ENCODE assay signal across 15 cellular contexts in genomic region chr2:130157354-130157753, GRCh38. TPM values are rescaled to one million over a fixed set of nuclear protein-coding genes. Genes with fewer than 3 reads are reported as not detected.
DNase-seq lines count a peak whose midpoint lies in the region; ATAC-seq, FAIRE-seq and TF ChIP-seq lines count a peak whose summit lies in the region.
"Not testable (repeated sequence)": the region's sequence is repeated elsewhere in the genome, so short reads cannot be mapped to it uniquely, and the experiment has no call there.
"Had no signal": no experiment of that assay in that cellular context is flagged by ENCODE, and none has a peak within 500 bp of the region (broad histone marks: within the 10 kb centered on the region; RNA-seq: fewer than 3 reads in every experiment).

No MANE protein-coding gene starts in this region.

- POLR2A ChIA-PET in activated CD8-positive, alpha-beta T cell treated with anti-CD3 and anti-CD28 coated beads for 36 hours (lab: Charles Lee) = interaction anchor here (2.1 kb wide), 1 partner anchor 13 kb away, joined by 7 read pairs; no protein-coding TSS in a partner anchor
- POLR2A ChIA-PET in HepG2 (lab: Yijun Ruan, JAX) = not testable (repeated sequence)

- H3K27me3 ChIP-seq in BLaER1 treated with 17β-estradiol and CSF1 and Interleukin-3, amounts not matched to agents 10 nM and 100 nM; HepG2 (ENCODE audit: control insufficient read depth in 1 of 2, insufficient read depth in 2 of 2, low read length in 2 of 2): not testable (repeated sequence)

- H3K36me3 Mint-ChIP-seq in activated CD8-positive, alpha-beta T cell treated with anti-CD3 and anti-CD28 coated beads for 36 hours (ENCODE audit: low read depth) = peaks cover 18% of the 10 kb centered on the region

- H3K4me3 Mint-ChIP-seq in activated CD8-positive, alpha-beta T cell treated with anti-CD3 and anti-CD28 coated beads for 36 hours = not testable (repeated sequence)

- TF ChIP-seq POLR2A in HepG2 (IDR thresholded peaks at IDR 0.05; ENCODE audit: insufficient read depth in 1 of 2, low read depth in 2 of 2, low read length in 2 of 2) = not testable (repeated sequence)

- not testable (repeated sequence) for H3K9me3 Mint-ChIP-seq in activated CD8-positive, alpha-beta T cell treated with anti-CD3 and anti-CD28 coated beads for 36 hours

- intact Hi-C loops in activated CD8-positive, alpha-beta T cell treated with anti-CD3 and anti-CD28 coated beads for 36 hours (cut with micrococcal nuclease) = not testable (repeated sequence)
- intact Hi-C loops in HepG2 (cut with micrococcal nuclease; ENCODE audit: unreplicated experiment) = loop anchor here (5.0 kb wide), 1 partner anchor 220 kb away; no protein-coding TSS in a partner anchor

- H3K36me3 ChIP-seq in BLaER1 treated with 17β-estradiol and CSF1 and Interleukin-3, amounts not matched to agents 10 nM and 100 nM = peaks cover 27 to 74% (median 47%) of the 10 kb centered on the region in 11 experiments
- peaks cover 15 to 44% of the 10 kb centered on the region in 2 experiments; a peak in 4 of 5 replicates for H3K36me3 ChIP-seq in HepG2 (replicated peaks in 1 of 2; ENCODE audit: control insufficient read depth in 1 of 2, insufficient read depth in 2 of 2, low read length in 2 of 2)

- H3K9ac ChIP-seq in BLaER1 treated with 17β-estradiol and CSF1 and Interleukin-3, amounts not matched to agents 10 nM and 100 nM = peak overlapping the region in 10 of 11 experiments; percentile 43 to 79 (median 62); a peak in 19 of 22 replicates
- not testable (repeated sequence) for H3K9ac ChIP-seq in HepG2 (ENCODE audit: insufficient read depth, low read depth, low read length)

- not testable (repeated sequence) for TF ChIP-seq RAD21 in HepG2 (CRISPR knock-in tag; IDR thresholded peaks at IDR 0.05)

- CTCF ChIA-PET in activated CD8-positive, alpha-beta T cell treated with anti-CD3 and anti-CD28 coated beads for 36 hours (lab: Charles Lee) = not testable (repeated sequence)
- CTCF ChIA-PET in HepG2 (lab: Yijun Ruan, JAX; ENCODE audit: low intra/inter-chr PET ratio, low total read pairs) = interaction anchor here (2.5 kb wide), 1 partner anchor 175 kb away, joined by 14 read pairs; no protein-coding TSS in a partner anchor

- H3K9me3 ChIP-seq in BLaER1 treated with 17β-estradiol and CSF1 and Interleukin-3, amounts not matched to agents 10 nM and 100 nM (replicated peaks in 1 of 11); HepG2 (ENCODE audit: low read length): not testable (repeated sequence)

- H2AFZ ChIP-seq in HepG2 (ENCODE audit: low read length) = not testable (repeated sequence)

- H3K4me2 ChIP-seq in BLaER1 treated with 17β-estradiol and CSF1 and Interleukin-3, amounts not matched to agents 10 nM and 100 nM = peak overlapping the region; percentile 67 to 92 (median 86)
- not testable (repeated sequence) for H3K4me2 ChIP-seq in HepG2 (ENCODE audit: low read depth, low read length)

- H3K27ac Mint-ChIP-seq in activated CD8-positive, alpha-beta T cell treated with anti-CD3 and anti-CD28 coated beads for 36 hours = not testable (repeated sequence)

- H3K79me2 ChIP-seq in HepG2 (ENCODE audit: insufficient read depth, low read length) = not testable (repeated sequence)

- BruUV-seq in HepG2 (replicated peaks; lab: Mats Ljungman, UMichigan) = not testable (repeated sequence)

- peaks cover 35 to 60% (median 50%) of the 10 kb centered on the region in 10 experiments for H3K4me1 ChIP-seq in BLaER1 treated with 17β-estradiol and CSF1 and Interleukin-3, amounts not matched to agents 10 nM and 100 nM
- H3K4me1 ChIP-seq in HepG2 (ENCODE audit: insufficient read depth, low read length) = not testable (repeated sequence)

- not testable (repeated sequence) for TF ChIP-seq CTCF in activated CD8-positive, alpha-beta T cell treated with anti-CD3 and anti-CD28 coated beads for 36 hours (IDR thresholded peaks at IDR 0.05); HepG2 (CRISPR knock-in tag; IDR thresholded peaks at IDR 0.05)

- in situ Hi-C loops in HepG2 (cut with HindIII; ENCODE audit: extremely low pct_ligation_motif_present, low pct_unique_long_range_greater_than_20kb) = loop anchor here (10.0 kb wide), 1 partner anchor 177 kb away; no protein-coding TSS in a partner anchor

- not testable (repeated sequence) for H3K27me3 Mint-ChIP-seq in activated CD8-positive, alpha-beta T cell treated with anti-CD3 and anti-CD28 coated beads for 36 hours

- peaks cover 0 to 62% (median 31%) of the 10 kb centered on the region in 11 experiments; a peak in 18 of 22 replicates for H4K20me1 ChIP-seq in BLaER1 treated with 17β-estradiol and CSF1 and Interleukin-3, amounts not matched to agents 10 nM and 100 nM
- H4K20me1 ChIP-seq in HepG2 (ENCODE audit: insufficient read depth, low read length) = not testable (repeated sequence)

- FAIRE-seq in HepG2 (lab: Jason Lieb, UNC) = not testable (repeated sequence)

- H3K27ac ChIP-seq in BLaER1 treated with 17β-estradiol and CSF1 and Interleukin-3, amounts not matched to agents 10 nM and 100 nM = peak overlapping the region in 10 of 11 experiments; percentile 54 to 90 (median 80); a peak in 20 of 22 replicates
- H3K27ac ChIP-seq in HepG2 (ENCODE audit: extremely low read length, insufficient read depth, low read length) = not testable (repeated sequence)

- peak overlapping the region in 4 of 10 experiments; percentile 11 to 28 (median 20); a peak in 3 of 20 replicates for H3K4me3 ChIP-seq in BLaER1 treated with 17β-estradiol and CSF1 and Interleukin-3, amounts not matched to agents 10 nM and 100 nM
- H3K4me3 ChIP-seq in HepG2 (replicated peaks in 1 of 3; ENCODE audit: insufficient read depth in 1 of 3, low read depth in 2 of 3, low read length in 3 of 3) = not testable (repeated sequence)

- H3K4me1 Mint-ChIP-seq in activated CD8-positive, alpha-beta T cell treated with anti-CD3 and anti-CD28 coated beads for 36 hours (ENCODE audit: low read depth) = peaks cover 13% of the 10 kb centered on the region

- DNase-seq in NAMALWA (ENCODE audit: low spot score) = peak; percentile 71
- DNase-seq in activated CD8-positive, alpha-beta T cell treated with anti-CD3 and anti-CD28 coated beads for 36 hours; HepG2 (ENCODE audit: low spot score): not testable (repeated sequence)

- not testable (repeated sequence) for TF ChIP-seq EP300 in HepG2 (IDR thresholded peaks at IDR 0.05; ENCODE audit: low read depth in 2 of 2, low read length in 2 of 2); HepG2 (CRISPR knock-in tag; IDR thresholded peaks at IDR 0.05; ENCODE audit: borderline replicate concordance)

- WGBS in HepG2 (ENCODE audit: low lambda C conversion rate) = 96% methylated on average over 9 of the region's 12 CpGs

- peak; percentile 44 for ATAC-seq in GM18867 (IDR thresholded peaks at IDR 0.05; ENCODE audit: unreplicated experiment)
- ATAC-seq in GM21390 (IDR thresholded peaks at IDR 0.05; ENCODE audit: unreplicated experiment) = peak; percentile 36
- peak; percentile 34 for ATAC-seq in HG02763 (IDR thresholded peaks at IDR 0.05; ENCODE audit: unreplicated experiment)
- ATAC-seq in HG03175 (IDR thresholded peaks at IDR 0.05; ENCODE audit: unreplicated experiment) = peak; percentile 49
- ATAC-seq in activated CD8-positive, alpha-beta T cell treated with anti-CD3 and anti-CD28 coated beads for 36 hours = peak; percentile 18
- not testable (repeated sequence) for ATAC-seq in HepG2

RNA-seq across cellular contexts. Expression of gene CCDC74B, which starts 12.4 kb away (rescaled TPM):
- 1 to 10 TPM; 3.0 to 3.5 TPM for total RNA-seq in activated CD8-positive, alpha-beta T cell treated with anti-CD3 and anti-CD28 coated beads for 36 hours
- total RNA-seq in HepG2 (2016; rRNA removed; fragmentation: Illumina TruSeq; extraction: Trizol) = 0.11 TPM in 1 of 2 replicates, not detected in the other
- 0.26 TPM in 1 of 2 replicates, not detected in the other for total RNA-seq in HepG2 (2016; cell fraction: cytosol; rRNA removed; fragmentation: Illumina TruSeq; extraction: Trizol; ENCODE audit: low read depth)
- 0.15 and 0.24 TPM in 2 replicates for total RNA-seq in HepG2 (2016; cell fraction: insoluble cytoplasmic fraction; rRNA removed; fragmentation: Illumina TruSeq; extraction: Trizol)
- total RNA-seq in HepG2 (2016; cell fraction: membrane; rRNA removed; fragmentation: Illumina TruSeq; extraction: Trizol) = 0.55 TPM in 1 of 2 replicates, not detected in the other
- 0.28 and 0.37 TPM in 2 replicates for total RNA-seq in HepG2 (2016; cell fraction: nucleus; rRNA removed; fragmentation: Illumina TruSeq; extraction: Trizol)
- 0.07 and 0.12 TPM in 2 replicates for polyA plus RNA-seq in HepG2 (2011; rRNA removed)
- polyA plus RNA-seq in HepG2 (2011; cell fraction: cytosol; rRNA removed) = 0.04 and 0.21 TPM in 2 replicates
- polyA plus RNA-seq in HepG2 (2011; cell fraction: nucleus; rRNA removed) = 1.0 and 1.3 TPM in 2 replicates
- polyA plus RNA-seq in HepG2 (2012) = 0.04 and 0.16 TPM in 2 replicates
- 0.26 and 0.28 TPM in 2 replicates for polyA plus RNA-seq in HepG2 (2016; cell fraction: cytosol; fragmentation: Illumina TruSeq; extraction: Trizol; ENCODE audit: low read depth)
- polyA plus RNA-seq in HepG2 (2016; cell fraction: insoluble cytoplasmic fraction; fragmentation: Illumina TruSeq; extraction: Trizol; ENCODE audit: low read depth) = 0.35 TPM in 1 of 2 replicates, not detected in the other
- 0.21 and 0.37 TPM in 2 replicates for polyA plus RNA-seq in HepG2 (2016; cell fraction: membrane; fragmentation: Illumina TruSeq; extraction: Trizol; ENCODE audit: low read depth)
- polyA plus RNA-seq in HepG2 (2016; cell fraction: nucleus; fragmentation: Illumina TruSeq; extraction: Trizol; ENCODE audit: insufficient read depth, low read depth) = 0.75 and 0.81 TPM in 2 replicates
- polyA minus RNA-seq in HepG2 (2011; rRNA and poly(A)+ RNA removed; ENCODE audit: low replicate concordance) = 0.47 TPM in 1 of 2 replicates, not detected in the other
- not detected in 2 replicates for polyA minus RNA-seq in HepG2 (2011; cell fraction: cytosol; rRNA and poly(A)+ RNA removed)
- 0.50 and 0.90 TPM in 2 replicates for polyA minus RNA-seq in HepG2 (2011; cell fraction: nucleus; rRNA and poly(A)+ RNA removed)

RNA-seq across cellular contexts. Expression of gene SMPD4, which starts 24.0 kb away (rescaled TPM):
- total RNA-seq in activated CD8-positive, alpha-beta T cell treated with anti-CD3 and anti-CD28 coated beads for 36 hours = 10 to 100 TPM; 73.8 to 75.8 TPM
- total RNA-seq in HepG2 (2016; rRNA removed; fragmentation: Illumina TruSeq; extraction: Trizol) = 70.5 and 72.5 TPM in 2 replicates
- 16.2 and 16.4 TPM in 2 replicates for total RNA-seq in HepG2 (2016; cell fraction: cytosol; rRNA removed; fragmentation: Illumina TruSeq; extraction: Trizol; ENCODE audit: low read depth)
- total RNA-seq in HepG2 (2016; cell fraction: insoluble cytoplasmic fraction; rRNA removed; fragmentation: Illumina TruSeq; extraction: Trizol) = 63.3 and 71.6 TPM in 2 replicates
- total RNA-seq in HepG2 (2016; cell fraction: membrane; rRNA removed; fragmentation: Illumina TruSeq; extraction: Trizol) = 45.6 and 46.9 TPM in 2 replicates
- total RNA-seq in HepG2 (2016; cell fraction: nucleus; rRNA removed; fragmentation: Illumina TruSeq; extraction: Trizol) = 70.7 and 77.5 TPM in 2 replicates
- polyA plus RNA-seq in HepG2 (2011; rRNA removed) = 63.2 and 69.0 TPM in 2 replicates
- polyA plus RNA-seq in HepG2 (2011; cell fraction: cytosol; rRNA removed) = 27.2 and 39.1 TPM in 2 replicates
- polyA plus RNA-seq in HepG2 (2011; cell fraction: nucleus; rRNA removed) = 483 and 680 TPM in 2 replicates
- 53.0 and 69.5 TPM in 2 replicates for polyA plus RNA-seq in HepG2 (2012)
- polyA plus RNA-seq in HepG2 (2016; cell fraction: cytosol; fragmentation: Illumina TruSeq; extraction: Trizol; ENCODE audit: low read depth) = 12.9 and 14.8 TPM in 2 replicates
- 81.9 and 105 TPM in 2 replicates for polyA plus RNA-seq in HepG2 (2016; cell fraction: insoluble cytoplasmic fraction; fragmentation: Illumina TruSeq; extraction: Trizol; ENCODE audit: low read depth)
- 36.8 and 38.6 TPM in 2 replicates for polyA plus RNA-seq in HepG2 (2016; cell fraction: membrane; fragmentation: Illumina TruSeq; extraction: Trizol; ENCODE audit: low read depth)
- 229 and 236 TPM in 2 replicates for polyA plus RNA-seq in HepG2 (2016; cell fraction: nucleus; fragmentation: Illumina TruSeq; extraction: Trizol; ENCODE audit: insufficient read depth, low read depth)
- 39.1 and 125 TPM in 2 replicates for polyA minus RNA-seq in HepG2 (2011; rRNA and poly(A)+ RNA removed; ENCODE audit: low replicate concordance)
- polyA minus RNA-seq in HepG2 (2011; cell fraction: cytosol; rRNA and poly(A)+ RNA removed) = 39.4 and 44.1 TPM in 2 replicates
- polyA minus RNA-seq in HepG2 (2011; cell fraction: nucleus; rRNA and poly(A)+ RNA removed) = 82.9 and 90.9 TPM in 2 replicates

RNA-seq across cellular contexts. Expression of gene MZT2B, which starts 24.7 kb away (rescaled TPM):
- total RNA-seq in activated CD8-positive, alpha-beta T cell treated with anti-CD3 and anti-CD28 coated beads for 36 hours = 100 to 1,000 TPM; 390 to 402 TPM
- 308 and 410 TPM in 2 replicates for total RNA-seq in HepG2 (2016; rRNA removed; fragmentation: Illumina TruSeq; extraction: Trizol)
- total RNA-seq in HepG2 (2016; cell fraction: cytosol; rRNA removed; fragmentation: Illumina TruSeq; extraction: Trizol; ENCODE audit: low read depth) = 664 and 798 TPM in 2 replicates
- 352 and 417 TPM in 2 replicates for total RNA-seq in HepG2 (2016; cell fraction: insoluble cytoplasmic fraction; rRNA removed; fragmentation: Illumina TruSeq; extraction: Trizol)
- 641 and 838 TPM in 2 replicates for total RNA-seq in HepG2 (2016; cell fraction: membrane; rRNA removed; fragmentation: Illumina TruSeq; extraction: Trizol)
- 142 and 179 TPM in 2 replicates for total RNA-seq in HepG2 (2016; cell fraction: nucleus; rRNA removed; fragmentation: Illumina TruSeq; extraction: Trizol)
- polyA plus RNA-seq in HepG2 (2011; rRNA removed) = 244 and 253 TPM in 2 replicates
- 121 and 325 TPM in 2 replicates for polyA plus RNA-seq in HepG2 (2011; cell fraction: cytosol; rRNA removed)
- polyA plus RNA-seq in HepG2 (2011; cell fraction: nucleus; rRNA removed) = 97.5 and 107 TPM in 2 replicates
- 208 and 248 TPM in 2 replicates for polyA plus RNA-seq in HepG2 (2012)
- 676 and 762 TPM in 2 replicates for polyA plus RNA-seq in HepG2 (2016; cell fraction: cytosol; fragmentation: Illumina TruSeq; extraction: Trizol; ENCODE audit: low read depth)
- polyA plus RNA-seq in HepG2 (2016; cell fraction: insoluble cytoplasmic fraction; fragmentation: Illumina TruSeq; extraction: Trizol; ENCODE audit: low read depth) = 300 and 324 TPM in 2 replicates
- polyA plus RNA-seq in HepG2 (2016; cell fraction: membrane; fragmentation: Illumina TruSeq; extraction: Trizol; ENCODE audit: low read depth) = 541 and 609 TPM in 2 replicates
- polyA plus RNA-seq in HepG2 (2016; cell fraction: nucleus; fragmentation: Illumina TruSeq; extraction: Trizol; ENCODE audit: insufficient read depth, low read depth) = 261 and 270 TPM in 2 replicates
- 12.3 and 45.2 TPM in 2 replicates for polyA minus RNA-seq in HepG2 (2011; rRNA and poly(A)+ RNA removed; ENCODE audit: low replicate concordance)
- 53.2 and 58.8 TPM in 2 replicates for polyA minus RNA-seq in HepG2 (2011; cell fraction: cytosol; rRNA and poly(A)+ RNA removed)
- 20.9 and 25.2 TPM in 2 replicates for polyA minus RNA-seq in HepG2 (2011; cell fraction: nucleus; rRNA and poly(A)+ RNA removed)

RNA-seq across cellular contexts. Expression of gene POTEF, which starts 28.3 kb away (rescaled TPM):
- not detected for total RNA-seq in activated CD8-positive, alpha-beta T cell treated with anti-CD3 and anti-CD28 coated beads for 36 hours
- 1.9 and 6.0 TPM in 2 replicates for total RNA-seq in HepG2 (2016; rRNA removed; fragmentation: Illumina TruSeq; extraction: Trizol)
- total RNA-seq in HepG2 (2016; cell fraction: cytosol; rRNA removed; fragmentation: Illumina TruSeq; extraction: Trizol; ENCODE audit: low read depth) = 1.6 and 1.7 TPM in 2 replicates
- 2.0 and 5.7 TPM in 2 replicates for total RNA-seq in HepG2 (2016; cell fraction: insoluble cytoplasmic fraction; rRNA removed; fragmentation: Illumina TruSeq; extraction: Trizol)
- 2.2 and 2.6 TPM in 2 replicates for total RNA-seq in HepG2 (2016; cell fraction: membrane; rRNA removed; fragmentation: Illumina TruSeq; extraction: Trizol)
- total RNA-seq in HepG2 (2016; cell fraction: nucleus; rRNA removed; fragmentation: Illumina TruSeq; extraction: Trizol) = 18.5 and 22.6 TPM in 2 replicates
- polyA plus RNA-seq in HepG2 (2011; rRNA removed) = 1.2 and 1.7 TPM in 2 replicates
- polyA plus RNA-seq in HepG2 (2011; cell fraction: cytosol; rRNA removed) = 0.26 and 0.34 TPM in 2 replicates
- 16.9 and 20.4 TPM in 2 replicates for polyA plus RNA-seq in HepG2 (2011; cell fraction: nucleus; rRNA removed)
- polyA plus RNA-seq in HepG2 (2012) = 2.0 and 2.3 TPM in 2 replicates
- not detected in 2 replicates for polyA plus RNA-seq in HepG2 (2016; cell fraction: cytosol; fragmentation: Illumina TruSeq; extraction: Trizol; ENCODE audit: low read depth)
- 0.19 and 0.31 TPM in 2 replicates for polyA plus RNA-seq in HepG2 (2016; cell fraction: insoluble cytoplasmic fraction; fragmentation: Illumina TruSeq; extraction: Trizol; ENCODE audit: low read depth)
- polyA plus RNA-seq in HepG2 (2016; cell fraction: membrane; fragmentation: Illumina TruSeq; extraction: Trizol; ENCODE audit: low read depth) = not detected in 2 replicates
- polyA plus RNA-seq in HepG2 (2016; cell fraction: nucleus; fragmentation: Illumina TruSeq; extraction: Trizol; ENCODE audit: insufficient read depth, low read depth) = 6.1 and 6.5 TPM in 2 replicates
- polyA minus RNA-seq in HepG2 (2011; rRNA and poly(A)+ RNA removed; ENCODE audit: low replicate concordance) = 25.5 TPM in 1 of 2 replicates, not detected in the other
- 1.6 and 2.9 TPM in 2 replicates for polyA minus RNA-seq in HepG2 (2011; cell fraction: cytosol; rRNA and poly(A)+ RNA removed)
- polyA minus RNA-seq in HepG2 (2011; cell fraction: nucleus; rRNA and poly(A)+ RNA removed) = 57.8 and 73.4 TPM in 2 replicates
- total RNA-seq: activated naive CD4-positive, alpha-beta T cell treated with anti-CD3 and anti-CD28 coated beads, Interleukin-2, amount 50 U/mL, for 72 hours; CD8-positive, alpha-beta memory T cell; fibroblast of lung; Right ventricle myocardium superior had no signal
- polyA plus RNA-seq: fibroblast of lung had no signal

RNA-seq across cellular contexts. Expression of gene TUBA3E, which starts 40.9 kb away (rescaled TPM):
- not detected for total RNA-seq in activated CD8-positive, alpha-beta T cell treated with anti-CD3 and anti-CD28 coated beads for 36 hours
- total RNA-seq in HepG2 (2016; rRNA removed; fragmentation: Illumina TruSeq; extraction: Trizol) = not detected in 2 replicates
- total RNA-seq in HepG2 (2016; cell fraction: cytosol; rRNA removed; fragmentation: Illumina TruSeq; extraction: Trizol; ENCODE audit: low read depth) = not detected in 2 replicates
- total RNA-seq in HepG2 (2016; cell fraction: insoluble cytoplasmic fraction; rRNA removed; fragmentation: Illumina TruSeq; extraction: Trizol) = not detected in 2 replicates
- total RNA-seq in HepG2 (2016; cell fraction: membrane; rRNA removed; fragmentation: Illumina TruSeq; extraction: Trizol) = not detected in 2 replicates
- total RNA-seq in HepG2 (2016; cell fraction: nucleus; rRNA removed; fragmentation: Illumina TruSeq; extraction: Trizol) = not detected in 2 replicates
- not detected in 2 replicates for polyA plus RNA-seq in HepG2 (2011; rRNA removed)
- polyA plus RNA-seq in HepG2 (2011; cell fraction: cytosol; rRNA removed) = not detected in 2 replicates
- not detected in 2 replicates for polyA plus RNA-seq in HepG2 (2011; cell fraction: nucleus; rRNA removed)
- polyA plus RNA-seq in HepG2 (2012) = not detected in 2 replicates
- polyA plus RNA-seq in HepG2 (2016; cell fraction: cytosol; fragmentation: Illumina TruSeq; extraction: Trizol; ENCODE audit: low read depth) = not detected in 2 replicates
- polyA plus RNA-seq in HepG2 (2016; cell fraction: insoluble cytoplasmic fraction; fragmentation: Illumina TruSeq; extraction: Trizol; ENCODE audit: low read depth) = not detected in 2 replicates
- not detected in 2 replicates for polyA plus RNA-seq in HepG2 (2016; cell fraction: membrane; fragmentation: Illumina TruSeq; extraction: Trizol; ENCODE audit: low read depth)
- not detected in 2 replicates for polyA plus RNA-seq in HepG2 (2016; cell fraction: nucleus; fragmentation: Illumina TruSeq; extraction: Trizol; ENCODE audit: insufficient read depth, low read depth)
- polyA minus RNA-seq in HepG2 (2011; rRNA and poly(A)+ RNA removed; ENCODE audit: low replicate concordance) = not detected in 2 replicates
- polyA minus RNA-seq in HepG2 (2011; cell fraction: cytosol; rRNA and poly(A)+ RNA removed) = not detected in 2 replicates
- not detected in 2 replicates for polyA minus RNA-seq in HepG2 (2011; cell fraction: nucleus; rRNA and poly(A)+ RNA removed)
- total RNA-seq: activated naive CD4-positive, alpha-beta T cell treated with anti-CD3 and anti-CD28 coated beads, Interleukin-2, amount 50 U/mL, for 72 hours; breast epithelium; CD8-positive, alpha-beta memory T cell; fibroblast of lung; G401 had no signal
- polyA plus RNA-seq: A549; CD8-positive, alpha-beta memory T cell; fibroblast of lung had no signal
